8 cellular contexts compared by ENCODE assay signal in genomic region chr15:88982304-88982945, GRCh38.
DNase-seq lines count a peak whose midpoint lies in the region; ATAC-seq lines count a peak whose summit lies in the region.

No MANE protein-coding gene starts in this region.

- no peak overlapping the region for H3K4me2 ChIP-seq in mesenchymal stem cell (ENCODE audit: low read length, poor library complexity, severe bottlenecking)

- peak overlapping the region in 1 of 2 experiments; percentile 89 for H3K18ac ChIP-seq in mesenchymal stem cell (ENCODE audit: low read depth in 1 of 2, low read length in 2 of 2)

- H3K27ac ChIP-seq in mesenchymal stem cell (ENCODE audit: low read length, poor library complexity, severe bottlenecking) = peak overlapping the region; percentile 39

- ATAC-seq in GM18873 (IDR thresholded peaks at IDR 0.05; ENCODE audit: low FRiP score, unreplicated experiment) (peak; percentile 88), HG02938 (IDR thresholded peaks at IDR 0.05; ENCODE audit: unreplicated experiment) (peak; percentile 98)

- H3K9me3 ChIP-seq in mesenchymal stem cell (ENCODE audit: control insufficient read depth, low read length) = no peaks in the 10 kb centered on the region

- peak overlapping the region in 1 of 2 experiments; percentile 20 for H3K23ac ChIP-seq in mesenchymal stem cell (ENCODE audit: low read length in 2 of 2)

- H2BK120ac ChIP-seq in mesenchymal stem cell (ENCODE audit: low read depth, low read length) = no peak overlapping the region

- 40% methylated on average over 7 of the region's 7 CpGs for WGBS in mesenchymal stem cell

- no peak overlapping the region for H2BK5ac ChIP-seq in mesenchymal stem cell (ENCODE audit: low read depth, low read length, poor library complexity, severe bottlenecking)

- H2BK12ac ChIP-seq in mesenchymal stem cell (ENCODE audit: low read length in 2 of 2) = peak overlapping the region in 1 of 2 experiments; percentile 1

- peaks cover 18% of the 10 kb centered on the region for H3K4me1 ChIP-seq in mesenchymal stem cell (ENCODE audit: control insufficient read depth, insufficient read depth, low read depth, low read length)

- H3K79me1 ChIP-seq in mesenchymal stem cell (replicated peaks; ENCODE audit: low read length, poor library complexity, severe bottlenecking) = no peaks in the 10 kb centered on the region

- H3K4ac ChIP-seq in mesenchymal stem cell (ENCODE audit: low read depth in 1 of 2, low read length in 2 of 2) = peak overlapping the region in 1 of 2 experiments; percentile 64

- peak overlapping the region; percentile 61 for H2AK5ac ChIP-seq in mesenchymal stem cell (ENCODE audit: low read length, severe bottlenecking)

- DNase-seq in T1000 (lab: John Stamatoyannopoulos, UW) (peak; percentile 46), mesenchymal stem cell (peak; percentile 81), NCI-H1105 (lab: John Stamatoyannopoulos, UW) (no peak), HK-2 (ENCODE audit: unreplicated experiment) (no peak)
- DNase-seq in activated CD8-positive, alpha-beta memory T cell treated with anti-CD3 and anti-CD28 coated beads, Interleukin-2, amount 50 U/mL, for 4 hours = no peak
- DNase-seq in stimulated activated CD4-positive, alpha-beta T cell treated with anti-CD3 and anti-CD28 coated beads, Interleukin-2, amount 100 ng/mL, for 48 hours = no peak

- H3K4me3 ChIP-seq in mesenchymal stem cell (ENCODE audit: insufficient read depth in 1 of 2, low read depth in 1 of 2, low read length in 2 of 2) = no peak overlapping the region

- no peak overlapping the region for H2AFZ ChIP-seq in mesenchymal stem cell (ENCODE audit: low read depth, low read length)

- no peak overlapping the region for H4K91ac ChIP-seq in mesenchymal stem cell (ENCODE audit: low read length)

- H4K8ac ChIP-seq in mesenchymal stem cell (ENCODE audit: low read length) = no peak overlapping the region

- H3K36me3 ChIP-seq in mesenchymal stem cell (ENCODE audit: control insufficient read depth in 1 of 2, insufficient read depth in 2 of 2, low read depth in 1 of 2, low read length in 2 of 2) = no peaks in the 10 kb centered on the region

- H3K9ac ChIP-seq in mesenchymal stem cell (ENCODE audit: low read length) = peak overlapping the region; percentile 3

- no peaks in the 10 kb centered on the region for H3K27me3 ChIP-seq in mesenchymal stem cell (ENCODE audit: control insufficient read depth in 1 of 2, insufficient read depth in 1 of 2, low read length in 2 of 2)

- H3K14ac ChIP-seq in mesenchymal stem cell (ENCODE audit: low read length in 2 of 2) = peak overlapping the region in 1 of 2 experiments; percentile 32

- no peak overlapping the region for H2BK15ac ChIP-seq in mesenchymal stem cell (ENCODE audit: low read depth, poor library complexity, severe bottlenecking)

Comparison
In these comparisons a context has a peak if more than half of its experiments do, and no peak if none do; other contexts are left out.
1. DNase-seq: peak in T1000 (single experiment) and mesenchymal stem cell (single experiment); none in NCI-H1105 (single experiment), HK-2 (single experiment), activated CD8-positive, alpha-beta memory T cell treated with anti-CD3 and anti-CD28 coated beads, Interleukin-2, amount 50 U/mL, for 4 hours (single experiment) and stimulated activated CD4-positive, alpha-beta T cell treated with anti-CD3 and anti-CD28 coated beads, Interleukin-2, amount 100 ng/mL, for 48 hours (0 of 2).